Comparison of ENCODE assay signal across 8 cellular contexts in genomic region chr9:14349141-14349817, GRCh38. TPM values are rescaled to one million over a fixed set of nuclear protein-coding genes. Genes with fewer than 3 reads are reported as not detected.
DNase-seq lines count a peak whose midpoint lies in the region; ATAC-seq and TF ChIP-seq lines count a peak whose summit lies in the region.

No MANE protein-coding gene starts in this region.

- peaks cover 4% of the 10 kb centered on the region for H3K36me3 Mint-ChIP-seq in activated CD8-positive, alpha-beta memory T cell treated with anti-CD3 and anti-CD28 coated beads, Interleukin-2, amount 10 ng/mL, durations not matched to agents 7 days and 5 days
- H3K36me3 Mint-ChIP-seq in naive B cell, result no peaks in the 10 kb centered on the region
- no peaks in the 10 kb centered on the region for H3K36me3 Mint-ChIP-seq in type B pancreatic cell

- CTCF ChIA-PET in activated CD8-positive, alpha-beta memory T cell treated with anti-CD3 and anti-CD28 coated beads, Interleukin-2, amount 10 ng/mL, durations not matched to agents 7 days and 5 days (lab: Charles Lee), result no interaction called here

- H3K4me3 ChIP-seq in epithelial cell of esophagus (ENCODE audit: low read length), result peak overlapping the region; percentile 58

- H3K9me3 Mint-ChIP-seq in activated CD8-positive, alpha-beta memory T cell treated with anti-CD3 and anti-CD28 coated beads, Interleukin-2, amount 10 ng/mL, durations not matched to agents 7 days and 5 days (ENCODE audit: low read depth), result no peaks in the 10 kb centered on the region
- H3K9me3 Mint-ChIP-seq in naive B cell (peaks cover 0 to 2% (median 0%) of the 10 kb centered on the region in 7 donors), type B pancreatic cell (no peaks in the 10 kb centered on the region)

- TF ChIP-seq CTCF in epithelial cell of esophagus (IDR thresholded peaks at IDR 0.05; ENCODE audit: insufficient read depth, low read depth, low read length, missing control alignments), result no peak
- no peak for TF ChIP-seq CTCF in type B pancreatic cell (conservative IDR thresholded peaks at IDR 0.05)

- ATAC-seq in activated CD8-positive, alpha-beta memory T cell treated with anti-CD3 and anti-CD28 coated beads, Interleukin-2, amount 10 ng/mL, durations not matched to agents 7 days and 5 days, result no peak
- ATAC-seq in naive B cell (ENCODE audit: low read depth in 2 of 2) (no peak), GM21717 (IDR thresholded peaks at IDR 0.05; ENCODE audit: unreplicated experiment) (no peak)

- H3K27ac Mint-ChIP-seq in activated CD8-positive, alpha-beta memory T cell treated with anti-CD3 and anti-CD28 coated beads, Interleukin-2, amount 10 ng/mL, durations not matched to agents 7 days and 5 days, result peak overlapping the region; percentile 44
- H3K27ac Mint-ChIP-seq in naive B cell (peak overlapping the region in 1 of 6 donors; percentile 49), type B pancreatic cell (peak overlapping the region; percentile 66)

- DNase-seq in activated CD8-positive, alpha-beta memory T cell treated with anti-CD3 and anti-CD28 coated beads, Interleukin-2, amount 10 ng/mL, durations not matched to agents 7 days and 5 days, result no peak
- DNase-seq in activated CD8-positive, alpha-beta memory T cell treated with anti-CD3 and anti-CD28 coated beads for 24 hours, result no peak
- DNase-seq in epithelial cell of esophagus (ENCODE audit: low read depth) (no peak), naive B cell (no peak), type B pancreatic cell (ENCODE audit: extremely low spot score, unreplicated experiment) (no peak), glomerular visceral epithelial cell (ENCODE audit: extremely low spot score) (no peak)
- DNase-seq in activated effector memory CD4-positive, alpha-beta T cell treated with Interleukin-2 at 50 U/mL for 16 hours, result no peak

- no peak overlapping the region for H3K4me3 Mint-ChIP-seq in activated CD8-positive, alpha-beta memory T cell treated with anti-CD3 and anti-CD28 coated beads, Interleukin-2, amount 10 ng/mL, durations not matched to agents 7 days and 5 days
- H3K4me3 Mint-ChIP-seq in naive B cell, result peak overlapping the region in 6 of 8 donors; percentile 29 to 77 (median 36)
- peak overlapping the region; percentile 92 for H3K4me3 Mint-ChIP-seq in type B pancreatic cell

- peaks cover 2% of the 10 kb centered on the region for H3K4me1 Mint-ChIP-seq in activated CD8-positive, alpha-beta memory T cell treated with anti-CD3 and anti-CD28 coated beads, Interleukin-2, amount 10 ng/mL, durations not matched to agents 7 days and 5 days
- H3K4me1 Mint-ChIP-seq in naive B cell (peaks cover 8 to 40% (median 11%) of the 10 kb centered on the region in 3 donors), type B pancreatic cell (ENCODE audit: unreplicated experiment) (peaks cover 56% of the 10 kb centered on the region)

- peaks cover 9% of the 10 kb centered on the region for H3K27me3 Mint-ChIP-seq in activated CD8-positive, alpha-beta memory T cell treated with anti-CD3 and anti-CD28 coated beads, Interleukin-2, amount 10 ng/mL, durations not matched to agents 7 days and 5 days
- H3K27me3 Mint-ChIP-seq in naive B cell (peaks cover 57 to 73% (median 62%) of the 10 kb centered on the region in 3 donors), type B pancreatic cell (peaks cover 15% of the 10 kb centered on the region)

RNA-seq across cellular contexts. Expression of gene NFIB, which starts 35.3 kb away (rescaled TPM):
- total RNA-seq in activated CD8-positive, alpha-beta memory T cell treated with anti-CD3 and anti-CD28 coated beads, Interleukin-2, amount 10 ng/mL, durations not matched to agents 7 days and 5 days, result not detected
- polyA plus RNA-seq in naive B cell (ENCODE audit: low read depth in 6 of 6), result under 1 TPM in 3 of 6 donors, not detected in 3; 0.31 to 0.69 (median 0.41) TPM
- 62.9 and 76.4 TPM in 2 replicates for total RNA-seq in type B pancreatic cell (ENCODE audit: low replicate concordance)

Comparison
In these comparisons a context has a peak if more than half of its experiments do, and no peak if none do; other contexts are left out.
1. RNA of gene NFIB, which starts 35.3 kb away (total RNA-seq): 62.9 to 76.4 TPM in type B pancreatic cell; not detected in activated CD8-positive, alpha-beta memory T cell treated with anti-CD3 and anti-CD28 coated beads, Interleukin-2, amount 10 ng/mL, durations not matched to agents 7 days and 5 days; every median in the first group is over 10 times any median in the second.